19 cellular contexts compared by ENCODE assay signal in genomic region chr5:170860818-170861217, GRCh38. TPM values are rescaled to one million over a fixed set of nuclear protein-coding genes. Genes with fewer than 3 reads are reported as not detected.
A peak's percentile ranks its signal among the peaks of the same experiment; 100 is the strongest.
DNase-seq lines count a peak whose midpoint lies in the region; ATAC-seq and TF ChIP-seq lines count a peak whose summit lies in the region.
"Had no signal": no experiment of that assay in that cellular context is flagged by ENCODE, and none has a peak within 500 bp of the region (broad histone marks: within the 10 kb centered on the region; RNA-seq: fewer than 3 reads in every experiment).

No MANE protein-coding gene starts in this region.

- no peaks in the 10 kb centered on the region for H3K9me3 ChIP-seq in thyroid gland

- H3K4me3 Mint-ChIP-seq in GM23338 (peak overlapping the region; percentile 75; the same call in 2 of the 3 replicates), natural killer cell (peak overlapping the region; percentile 88)
- H3K4me3 Mint-ChIP-seq in T-helper 2 cell treated with Interferon-gamma antibody and Interleukin-4, amounts not matched to agents 5 μg/mL and 100 μg/mL, for 36 hours = no peak overlapping the region

- no peak overlapping the region for H2AFZ ChIP-seq in GM23338

- 96 to 98% methylated on average over 1 of the region's 1 CpG for WGBS in thyroid gland, 2 donors

- intact Hi-C loops in natural killer cell (cut with micrococcal nuclease) (no loop called here), posterior cingulate gyrus (cut with DNase I) (no loop called here), thyroid gland (cut with DNase I) (no loop called here)

- H3F3A ChIP-seq in GM23338 (replicated peaks; ENCODE audit: low read depth) = peaks cover 5% of the 10 kb centered on the region; the same call in 1 of the 2 replicates

- H3K36me3 ChIP-seq in GM23338 (ENCODE audit: insufficient read depth) (no peaks in the 10 kb centered on the region; the same call in 1 of the 2 replicates), thyroid gland (no peaks in the 10 kb centered on the region)
- H3K36me3 ChIP-seq: esophagus muscularis mucosa, upper lobe of left lung had no signal

- DNase-seq in ACHN = peak; percentile 2
- DNase-seq in GM23338 (ENCODE audit: low spot score) = peak; percentile 5
- peak; percentile 2 for DNase-seq in astrocyte of the hippocampus (ENCODE audit: low read depth, low spot score)
- no peak for DNase-seq in natural killer cell
- no peak for DNase-seq in T-helper 2 cell treated with Interferon-gamma antibody and Interleukin-4, amounts not matched to agents 5 μg/mL and 100 μg/mL, for 36 hours (ENCODE audit: low spot score)
- no peak for DNase-seq in posterior cingulate gyrus
- no peak for DNase-seq in thyroid gland
- DNase-seq: activated CD4-positive, alpha-beta T cell treated with anti-CD3 and anti-CD28 coated beads, Interleukin-2, amount 50 U/mL, for 1 hour; activated CD8-positive, alpha-beta memory T cell treated with anti-CD3 and anti-CD28 coated beads, Interleukin-2, amount 50 U/mL, for 4 hours; central memory CD4-positive, alpha-beta T cell; IMR-90; MM.1S; SHP77; stimulated activated CD4-positive, alpha-beta T cell treated with anti-CD3 and anti-CD28 coated beads, Interleukin-4, amount 100 ng/mL, for 1 hour; T-helper 1 cell; upper lobe of left lung had no signal

- H3K9me2 ChIP-seq in GM23338 (ENCODE audit: insufficient read depth) = no peaks in the 10 kb centered on the region

- H3K27ac ChIP-seq in GM23338 (ENCODE audit: low read depth) (no peak overlapping the region), thyroid gland (no peak overlapping the region)
- H3K27ac ChIP-seq: esophagus muscularis mucosa, upper lobe of left lung had no signal

- peaks cover 18% of the 10 kb centered on the region; the same call in 1 of the 2 replicates for H4K20me1 ChIP-seq in GM23338 (replicated peaks; ENCODE audit: insufficient read depth)

- TF ChIP-seq POLR2A in thyroid gland (IDR thresholded peaks at IDR 0.05) = no peak

- peaks cover 22% of the 10 kb centered on the region for H3K4me1 ChIP-seq in GM23338 (ENCODE audit: insufficient read depth)
- H3K4me1 ChIP-seq in thyroid gland = peaks cover 0 to 9% of the 10 kb centered on the region in 2 donors

- no peak overlapping the region for H3K4me2 ChIP-seq in GM23338

- H3K9me3 Mint-ChIP-seq in GM23338 (peaks cover 22% of the 10 kb centered on the region), natural killer cell (peaks cover 11 to 17% of the 10 kb centered on the region in 2 donors)
- peaks cover 29% of the 10 kb centered on the region for H3K9me3 Mint-ChIP-seq in T-helper 2 cell treated with Interferon-gamma antibody and Interleukin-4, amounts not matched to agents 5 μg/mL and 100 μg/mL, for 36 hours

- H3K4me1 Mint-ChIP-seq in GM23338 (peaks cover 26% of the 10 kb centered on the region), natural killer cell (peaks cover 21 to 23% of the 10 kb centered on the region in 2 donors)
- no peaks in the 10 kb centered on the region for H3K4me1 Mint-ChIP-seq in T-helper 2 cell treated with Interferon-gamma antibody and Interleukin-4, amounts not matched to agents 5 μg/mL and 100 μg/mL, for 36 hours (ENCODE audit: low read depth)

- no peak overlapping the region for H3K4me3 ChIP-seq in GM23338
- H3K4me3 ChIP-seq in thyroid gland (replicated peaks in 1 of 3) = no peak overlapping the region

- H3K36me3 Mint-ChIP-seq in GM23338 (ENCODE audit: low read depth) (peaks cover 14% of the 10 kb centered on the region), natural killer cell (peaks cover 14% of the 10 kb centered on the region)
- H3K36me3 Mint-ChIP-seq in T-helper 2 cell treated with Interferon-gamma antibody and Interleukin-4, amounts not matched to agents 5 μg/mL and 100 μg/mL, for 36 hours (ENCODE audit: low read depth) = peaks cover 9% of the 10 kb centered on the region

- in situ Hi-C loops in ACHN (cut with HindIII; ENCODE audit: low pct_ligation_motif_present, low pct_unique_long_range_greater_than_20kb, low sequenced_read_pairs) = no loop called here

- TF ChIP-seq CTCF in GM23338 (conservative IDR thresholded peaks at IDR 0.05; ENCODE audit: low read depth in 2 of 2) (no peak), natural killer cell (IDR thresholded peaks at IDR 0.05) (no peak), thyroid gland (IDR thresholded peaks at IDR 0.05) (no peak)

- H3K27me3 Mint-ChIP-seq in GM23338 (ENCODE audit: insufficient read depth, low read depth, poor library complexity) = peaks cover 10% of the 10 kb centered on the region
- peaks cover 0 to 14% of the 10 kb centered on the region in 2 donors for H3K27me3 Mint-ChIP-seq in natural killer cell (ENCODE audit: low read depth in 2 of 2)
- H3K27me3 Mint-ChIP-seq in T-helper 2 cell treated with Interferon-gamma antibody and Interleukin-4, amounts not matched to agents 5 μg/mL and 100 μg/mL, for 36 hours (ENCODE audit: low read depth) = peaks cover 29% of the 10 kb centered on the region

- ATAC-seq in GM23338 (no peak), natural killer cell (no peak), GM19467 (IDR thresholded peaks at IDR 0.05; ENCODE audit: unreplicated experiment) (no peak)

- H3K27ac Mint-ChIP-seq in GM23338 (no peak overlapping the region), natural killer cell (peak overlapping the region; percentile 44 to 50)
- no peak overlapping the region for H3K27ac Mint-ChIP-seq in T-helper 2 cell treated with Interferon-gamma antibody and Interleukin-4, amounts not matched to agents 5 μg/mL and 100 μg/mL, for 36 hours
- H3K27ac Mint-ChIP-seq: activated T-helper 2 cell treated with anti-CD3 and anti-CD28 coated beads, Interferon-gamma antibody, Interleukin-2, Interleukin-4, amounts not matched to agents 10 μg/mL and 5 μg/mL and 100 μg/mL, durations not matched to agents 14 hours and 24 hours and 36 hours had no signal

- H3K27me3 ChIP-seq in GM23338 (ENCODE audit: insufficient read depth) = peaks cover 11% of the 10 kb centered on the region
- no peaks in the 10 kb centered on the region for H3K27me3 ChIP-seq in thyroid gland

- H3K79me2 ChIP-seq in GM23338 (replicated peaks; ENCODE audit: insufficient read depth) = peaks cover 33% of the 10 kb centered on the region

TF ChIP-seq in GM23338, 12 proteins besides CTCF, POLR2A, EP300 and RAD21 (continues in another document):
- TF ChIP-seq NANOG (IDR thresholded peaks at IDR 0.05; ENCODE audit: borderline replicate concordance) = no peak
- TF ChIP-seq ZNF114 (CRISPR knock-in tag; IDR thresholded peaks at IDR 0.05) = no peak
- TF ChIP-seq, protein P1, sequence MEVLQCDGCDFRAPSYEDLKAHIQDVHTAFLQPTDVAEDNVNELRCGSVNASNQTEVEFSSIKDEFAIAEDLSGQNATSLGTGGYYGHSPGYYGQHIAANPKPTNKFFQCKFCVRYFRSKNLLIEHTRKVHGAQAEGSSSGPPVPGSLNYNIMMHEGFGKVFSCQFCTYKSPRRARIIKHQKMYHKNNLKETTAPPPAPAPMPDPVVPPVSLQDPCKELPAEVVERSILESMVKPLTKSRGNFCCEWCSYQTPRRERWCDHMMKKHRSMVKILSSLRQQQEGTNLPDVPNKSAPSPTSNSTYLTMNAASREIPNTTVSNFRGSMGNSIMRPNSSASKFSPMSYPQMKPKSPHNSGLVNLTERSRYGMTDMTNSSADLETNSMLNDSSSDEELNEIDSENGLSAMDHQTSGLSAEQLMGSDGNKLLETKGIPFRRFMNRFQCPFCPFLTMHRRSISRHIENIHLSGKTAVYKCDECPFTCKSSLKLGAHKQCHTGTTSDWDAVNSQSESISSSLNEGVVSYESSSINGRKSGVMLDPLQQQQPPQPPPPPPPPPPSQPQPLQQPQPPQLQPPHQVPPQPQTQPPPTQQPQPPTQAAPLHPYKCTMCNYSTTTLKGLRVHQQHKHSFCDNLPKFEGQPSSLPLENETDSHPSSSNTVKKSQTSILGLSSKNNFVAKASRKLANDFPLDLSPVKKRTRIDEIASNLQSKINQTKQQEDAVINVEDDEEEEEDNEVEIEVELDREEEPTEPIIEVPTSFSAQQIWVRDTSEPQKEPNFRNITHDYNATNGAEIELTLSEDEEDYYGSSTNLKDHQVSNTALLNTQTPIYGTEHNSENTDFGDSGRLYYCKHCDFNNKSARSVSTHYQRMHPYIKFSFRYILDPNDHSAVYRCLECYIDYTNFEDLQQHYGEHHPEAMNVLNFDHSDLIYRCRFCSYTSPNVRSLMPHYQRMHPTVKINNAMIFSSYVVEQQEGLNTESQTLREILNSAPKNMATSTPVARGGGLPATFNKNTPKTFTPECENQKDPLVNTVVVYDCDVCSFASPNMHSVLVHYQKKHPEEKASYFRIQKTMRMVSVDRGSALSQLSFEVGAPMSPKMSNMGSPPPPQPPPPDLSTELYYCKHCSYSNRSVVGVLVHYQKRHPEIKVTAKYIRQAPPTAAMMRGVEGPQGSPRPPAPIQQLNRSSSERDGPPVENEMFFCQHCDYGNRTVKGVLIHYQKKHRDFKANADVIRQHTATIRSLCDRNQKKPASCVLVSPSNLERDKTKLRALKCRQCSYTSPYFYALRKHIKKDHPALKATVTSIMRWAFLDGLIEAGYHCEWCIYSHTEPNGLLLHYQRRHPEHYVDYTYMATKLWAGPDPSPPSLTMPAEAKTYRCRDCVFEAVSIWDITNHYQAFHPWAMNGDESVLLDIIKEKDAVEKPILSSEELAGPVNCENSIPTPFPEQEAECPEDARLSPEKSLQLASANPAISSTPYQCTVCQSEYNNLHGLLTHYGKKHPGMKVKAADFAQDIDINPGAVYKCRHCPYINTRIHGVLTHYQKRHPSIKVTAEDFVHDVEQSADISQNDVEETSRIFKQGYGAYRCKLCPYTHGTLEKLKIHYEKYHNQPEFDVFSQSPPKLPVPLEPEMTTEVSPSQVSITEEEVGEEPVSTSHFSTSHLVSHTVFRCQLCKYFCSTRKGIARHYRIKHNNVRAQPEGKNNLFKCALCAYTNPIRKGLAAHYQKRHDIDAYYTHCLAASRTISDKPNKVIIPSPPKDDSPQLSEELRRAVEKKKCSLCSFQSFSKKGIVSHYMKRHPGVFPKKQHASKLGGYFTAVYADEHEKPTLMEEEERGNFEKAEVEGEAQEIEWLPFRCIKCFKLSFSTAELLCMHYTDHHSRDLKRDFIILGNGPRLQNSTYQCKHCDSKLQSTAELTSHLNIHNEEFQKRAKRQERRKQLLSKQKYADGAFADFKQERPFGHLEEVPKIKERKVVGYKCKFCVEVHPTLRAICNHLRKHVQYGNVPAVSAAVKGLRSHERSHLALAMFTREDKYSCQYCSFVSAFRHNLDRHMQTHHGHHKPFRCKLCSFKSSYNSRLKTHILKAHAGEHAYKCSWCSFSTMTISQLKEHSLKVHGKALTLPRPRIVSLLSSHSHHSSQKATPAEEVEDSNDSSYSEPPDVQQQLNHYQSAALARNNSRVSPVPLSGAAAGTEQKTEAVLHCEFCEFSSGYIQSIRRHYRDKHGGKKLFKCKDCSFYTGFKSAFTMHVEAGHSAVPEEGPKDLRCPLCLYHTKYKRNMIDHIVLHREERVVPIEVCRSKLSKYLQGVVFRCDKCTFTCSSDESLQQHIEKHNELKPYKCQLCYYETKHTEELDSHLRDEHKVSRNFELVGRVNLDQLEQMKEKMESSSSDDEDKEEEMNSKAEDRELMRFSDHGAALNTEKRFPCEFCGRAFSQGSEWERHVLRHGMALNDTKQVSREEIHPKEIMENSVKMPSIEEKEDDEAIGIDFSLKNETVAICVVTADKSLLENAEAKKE (CRISPR knock-in tag; IDR thresholded peaks at IDR 0.05) = no peak

RNA-seq across cellular contexts. Expression of gene RANBP17, which starts 1.0 kb away (rescaled TPM):
- 53.1 and 92.5 TPM in 2 replicates for total RNA-seq in GM23338 (2014; rRNA removed; shearing (Covaris generic))
- polyA plus RNA-seq in GM23338 (2016; fragmentation: Nextera tagmentation; extraction: Ambion mirVana) = 33.7 and 43.8 TPM in 2 replicates
- 10 to 100 TPM; 11.2 to 15.0 (median 12.6) TPM for total RNA-seq in natural killer cell
- total RNA-seq in thyroid gland = 10 to 100 TPM; 20.2 to 35.0 (median 26.7) TPM
- total RNA-seq: activated T-helper 2 cell treated with anti-CD3 and anti-CD28 coated beads, Interferon-gamma antibody, Interleukin-2, Interleukin-4, amounts not matched to agents 10 μg/mL and 5 μg/mL and 100 μg/mL, durations not matched to agents 14 hours and 24 hours and 36 hours had no signal

Comparison
In these comparisons a context has a peak if more than half of its experiments do, and no peak if none do; other contexts are left out.
1. DNase-seq: peak in ACHN (single experiment), GM23338 (single experiment) and astrocyte of the hippocampus (single experiment); none in natural killer cell (single experiment), T-helper 2 cell treated with Interferon-gamma antibody and Interleukin-4, amounts not matched to agents 5 μg/mL and 100 μg/mL, for 36 hours (single experiment), posterior cingulate gyrus (0 of 10) and thyroid gland (0 of 2).
2. H3K27ac Mint-ChIP-seq: peak in natural killer cell (2 of 2); none in GM23338 (single experiment) and T-helper 2 cell treated with Interferon-gamma antibody and Interleukin-4, amounts not matched to agents 5 μg/mL and 100 μg/mL, for 36 hours (single experiment).